In genomic region chr4:6892190-6892908, GRCh38 we compare ENCODE assay signal across 8 cellular contexts. TPM values are rescaled to one million over a fixed set of nuclear protein-coding genes. Genes with fewer than 3 reads are reported as not detected.
DNase-seq lines count a peak whose midpoint lies in the region; ATAC-seq and TF ChIP-seq lines count a peak whose summit lies in the region.

No MANE protein-coding gene starts in this region.

- H3K27me3 Mint-ChIP-seq in activated CD4-positive, alpha-beta memory T cell treated with anti-CD3 and anti-CD28 coated beads for 36 hours: no peaks in the 10 kb centered on the region

- H3K36me3 Mint-ChIP-seq in activated CD4-positive, alpha-beta memory T cell treated with anti-CD3 and anti-CD28 coated beads for 36 hours: peaks cover 12% of the 10 kb centered on the region

- peak overlapping the region; percentile 66 for H3K27ac Mint-ChIP-seq in activated CD4-positive, alpha-beta memory T cell treated with anti-CD3 and anti-CD28 coated beads for 36 hours

- WGBS in prostate gland: 13% methylated on average over 20 of the region's 20 CpGs

- H3K4me3 ChIP-seq in BJ (ENCODE audit: low read depth, low read length) (no peak overlapping the region), HEK293 (ENCODE audit: low read depth, low read length) (no peak overlapping the region), prostate gland (no peak overlapping the region), MG63 (no peak overlapping the region)

- DNase-seq in BJ (ENCODE audit: low read depth): no peak
- peak; percentile 63 for DNase-seq in activated CD4-positive, alpha-beta memory T cell treated with anti-CD3 and anti-CD28 coated beads for 36 hours
- DNase-seq in glomerular visceral epithelial cell (ENCODE audit: extremely low spot score): peak; percentile 65
- DNase-seq in prostate gland (ENCODE audit: low spot score): peak; percentile 36
- DNase-seq in NCI-H1694 treated with DMSO at 0.1 percent for 48 hours (lab: John Stamatoyannopoulos, UW): no peak
- no peak for DNase-seq in MG63

- H3K4me1 ChIP-seq in HEK293 (ENCODE audit: control insufficient read depth, insufficient read depth, low read length) (no peaks in the 10 kb centered on the region), prostate gland (replicated peaks) (no peaks in the 10 kb centered on the region)

- no peak for TF ChIP-seq POLR2A in prostate gland (IDR thresholded peaks at IDR 0.05)

- intact Hi-C loops in activated CD4-positive, alpha-beta memory T cell treated with anti-CD3 and anti-CD28 coated beads for 36 hours (cut with micrococcal nuclease): no loop called here
- intact Hi-C loops in prostate gland (cut with DNase I): no loop called here

- H3K4me3 Mint-ChIP-seq in activated CD4-positive, alpha-beta memory T cell treated with anti-CD3 and anti-CD28 coated beads for 36 hours: no peak overlapping the region

- H3K36me3 ChIP-seq in BJ (ENCODE audit: control insufficient read depth, insufficient read depth, low read length) (no peaks in the 10 kb centered on the region), HEK293 (ENCODE audit: control insufficient read depth in 2 of 2, insufficient read depth in 1 of 2, low read length in 2 of 2) (no peaks in the 10 kb centered on the region), prostate gland (no peaks in the 10 kb centered on the region), MG63 (no peaks in the 10 kb centered on the region)

- peak; percentile 28; the same call in 1 of the 2 replicates for TF ChIP-seq CTCF in BJ (IDR thresholded peaks at IDR 0.05; ENCODE audit: insufficient read depth, low read depth, low read length)
- no peak for TF ChIP-seq CTCF in HEK293 (tag by site-specific recombination; IDR thresholded peaks at IDR 0.05)
- peak in 1 of 4 experiments; percentile 23 for TF ChIP-seq CTCF in prostate gland (IDR thresholded peaks at IDR 0.05)

- H3K27me3 ChIP-seq in BJ (ENCODE audit: control insufficient read depth, insufficient read depth, low read length) (no peaks in the 10 kb centered on the region), prostate gland (replicated peaks; ENCODE audit: insufficient read depth) (no peaks in the 10 kb centered on the region), MG63 (no peaks in the 10 kb centered on the region)

- CTCF ChIA-PET in BJ (lab: Yijun Ruan, JAX) (interaction anchor here (0.6 to 3.1 kb wide), 10 partner anchors 10 to 191 kb away, joined by 3 to 12 read pairs (median 4); no protein-coding TSS in a partner anchor), HEK293 (lab: Yijun Ruan, JAX) (no interaction called here)
- CTCF ChIA-PET in activated CD4-positive, alpha-beta memory T cell treated with anti-CD3 and anti-CD28 coated beads for 36 hours (lab: Charles Lee): interaction anchor here (0.9 to 4.5 kb wide), 7 partner anchors 10 to 172 kb away, joined by 3 to 30 read pairs (median 4); partner anchors contain the start of gene TADA2B

- no peak overlapping the region for H3K27ac ChIP-seq in HEK293 (ENCODE audit: extremely low read depth, low read depth, low read length)
- H3K27ac ChIP-seq in prostate gland: peak overlapping the region; percentile 8 to 29

- H3K9me3 Mint-ChIP-seq in activated CD4-positive, alpha-beta memory T cell treated with anti-CD3 and anti-CD28 coated beads for 36 hours: peaks cover 16% of the 10 kb centered on the region

- ATAC-seq in GM18867 (IDR thresholded peaks at IDR 0.05; ENCODE audit: unreplicated experiment): no peak

- peaks cover 25% of the 10 kb centered on the region for H3K4me1 Mint-ChIP-seq in activated CD4-positive, alpha-beta memory T cell treated with anti-CD3 and anti-CD28 coated beads for 36 hours (ENCODE audit: low read depth)

- no peaks in the 10 kb centered on the region for H3K9me3 ChIP-seq in HEK293 (ENCODE audit: control insufficient read depth, insufficient read depth, low read depth, low read length)
- H3K9me3 ChIP-seq in prostate gland: no peaks in the 10 kb centered on the region
- H3K9me3 ChIP-seq in MG63: no peaks in the 10 kb centered on the region

- POLR2A ChIA-PET in BJ (lab: Charles Lee): no interaction called here
- POLR2A ChIA-PET in HEK293 (lab: Yijun Ruan, JAX): no interaction called here
- POLR2A ChIA-PET in activated CD4-positive, alpha-beta memory T cell treated with anti-CD3 and anti-CD28 coated beads for 36 hours (lab: Charles Lee): interaction anchor here (1.0 kb wide), 1 partner anchor 178 kb away, joined by 3 read pairs; no protein-coding TSS in a partner anchor

TF ChIP-seq in HEK293, 187 proteins besides CTCF, POLR2A, EP300 and RAD21:
- peak; percentile 39; the same call in 1 of the 2 replicates for TF ChIP-seq ZIC2 (tag by site-specific recombination; IDR thresholded peaks at IDR 0.05)
- no peak for TF ChIP-seq ZNF350 (tag by site-specific recombination; IDR thresholded peaks at IDR 0.05)
TF ChIP-seq in HEK293: peak in this region for 1.

RNA-seq across cellular contexts. Expression of gene TBC1D14, which starts 17.3 kb away (rescaled TPM):
- polyA plus RNA-seq in BJ (2011; rRNA removed): 29.7 and 35.8 TPM in 2 replicates
- 18.7 and 22.2 TPM in 2 replicates for polyA minus RNA-seq in BJ (2011; rRNA and poly(A)+ RNA removed)
- 10 to 100 TPM; 37.1 to 37.3 TPM for total RNA-seq in activated CD4-positive, alpha-beta memory T cell treated with anti-CD3 and anti-CD28 coated beads for 36 hours
- 10 to 100 TPM; 56.2 to 90.5 TPM for total RNA-seq in prostate gland
- 15.3 and 16.3 TPM in 2 replicates for total RNA-seq in MG63 (2014; rRNA removed; shearing (Covaris generic); ENCODE audit: low replicate concordance)

Comparison
In these comparisons a context has a peak if more than half of its experiments do, and no peak if none do; other contexts are left out.
1. DNase-seq: peak in activated CD4-positive, alpha-beta memory T cell treated with anti-CD3 and anti-CD28 coated beads for 36 hours (single experiment), glomerular visceral epithelial cell (single experiment) and prostate gland (single experiment); none in BJ (single experiment), NCI-H1694 treated with DMSO at 0.1 percent for 48 hours (single experiment) and MG63 (single experiment).